17 cellular contexts compared by ENCODE assay signal in the genomic region with DNA sequence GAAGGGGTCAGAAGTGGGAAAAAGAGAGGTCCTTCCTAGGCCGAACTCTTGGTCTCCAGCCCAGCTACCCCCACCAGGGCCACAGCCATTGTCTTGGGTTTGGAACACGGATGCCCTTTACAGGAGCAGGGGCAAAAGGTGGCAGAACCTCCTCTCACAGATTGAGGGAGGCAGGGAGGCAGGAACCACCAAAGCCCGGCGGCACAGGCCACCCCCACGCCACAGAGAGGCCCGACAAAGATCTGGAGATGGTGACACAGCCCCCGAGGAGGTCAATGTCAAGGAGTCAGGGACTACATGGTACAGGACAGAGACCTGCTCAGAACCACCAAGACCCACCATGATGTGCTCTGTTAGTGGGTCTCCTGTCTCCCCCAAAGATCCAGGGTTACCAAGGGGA. TPM values are rescaled to one million over a fixed set of nuclear protein-coding genes. Genes with fewer than 3 reads are reported as not detected.
DNase-seq lines count a peak whose midpoint lies in the region; ATAC-seq and TF ChIP-seq lines count a peak whose summit lies in the region.
"Had no signal": no experiment of that assay in that cellular context is flagged by ENCODE, and none has a peak within 500 bp of the region (broad histone marks: within the 10 kb centered on the region; RNA-seq: fewer than 3 reads in every experiment).

No MANE protein-coding gene starts in this region.

- H4K91ac ChIP-seq in neuronal stem cell (ENCODE audit: low read depth, low read length, poor library complexity) = no peak overlapping the region

- no peaks in the 10 kb centered on the region for H3K9me3 ChIP-seq in heart left ventricle
- H3K9me3 ChIP-seq in neuronal stem cell (replicated peaks in 1 of 2; ENCODE audit: control insufficient read depth in 2 of 2, insufficient read depth in 1 of 2, low read depth in 1 of 2, low read length in 2 of 2) = no peaks in the 10 kb centered on the region
- H3K9me3 ChIP-seq in MG63 = no peaks in the 10 kb centered on the region
- H3K9me3 ChIP-seq: A549; BLaER1 treated with 17β-estradiol and CSF1 and Interleukin-3, amounts not matched to agents 10 nM and 100 nM; Caco-2 had no signal

- H3K14ac ChIP-seq in neuronal stem cell (ENCODE audit: low read length) = no peak overlapping the region

- no peak overlapping the region for H3K4me3 ChIP-seq in heart left ventricle
- no peak overlapping the region for H3K4me3 ChIP-seq in mesendoderm (ENCODE audit: low read length)
- no peak overlapping the region for H3K4me3 ChIP-seq in neuronal stem cell (ENCODE audit: low read length in 2 of 2)
- no peak overlapping the region for H3K4me3 ChIP-seq in MG63
- H3K4me3 ChIP-seq: A549; BLaER1 treated with 17β-estradiol and CSF1 and Interleukin-3, amounts not matched to agents 10 nM and 100 nM had no signal

- H3K4me2 ChIP-seq in mesendoderm (ENCODE audit: low read length) (no peak overlapping the region), neuronal stem cell (ENCODE audit: insufficient read depth, low read length, poor library complexity, severe bottlenecking) (no peak overlapping the region)
- H3K4me2 ChIP-seq: A549; BLaER1 treated with 17β-estradiol and CSF1 and Interleukin-3, amounts not matched to agents 10 nM and 100 nM had no signal

- H4K5ac ChIP-seq in mesendoderm (ENCODE audit: low read length) = no peak overlapping the region

- H2BK15ac ChIP-seq in mesendoderm (replicated peaks; ENCODE audit: low read depth) (no peak overlapping the region), neuronal stem cell (ENCODE audit: low read length) (peak overlapping the region; percentile 56)

- no peak overlapping the region for H3K56ac ChIP-seq in mesendoderm (ENCODE audit: low read length)

- no peak for TF ChIP-seq CTCF in heart left ventricle (IDR thresholded peaks at IDR 0.05)

- no peak for TF ChIP-seq POLR2A in heart left ventricle (IDR thresholded peaks at IDR 0.05)

- no peaks in the 10 kb centered on the region for H3K79me2 ChIP-seq in mesendoderm (ENCODE audit: control insufficient read depth, insufficient read depth, low read length)

- H3K79me1 ChIP-seq in mesendoderm (ENCODE audit: low read length) = no peaks in the 10 kb centered on the region
- H3K79me1 ChIP-seq in neuronal stem cell (ENCODE audit: low read depth, low read length) = no peaks in the 10 kb centered on the region

- H3K4me1 ChIP-seq in heart left ventricle (peaks cover 0 to 14% (median 1%) of the 10 kb centered on the region in 12 donors), mesendoderm (ENCODE audit: control insufficient read depth, low read depth, low read length) (no peaks in the 10 kb centered on the region), neuronal stem cell (ENCODE audit: control insufficient read depth in 2 of 2, insufficient read depth in 1 of 2, low read depth in 1 of 2, low read length in 2 of 2) (peaks cover 0 to 11% of the 10 kb centered on the region in 2 donors)

- H2AFZ ChIP-seq in neuronal stem cell (ENCODE audit: low read length) = no peak overlapping the region

- H2AK5ac ChIP-seq in mesendoderm (ENCODE audit: low read length) (no peak overlapping the region), neuronal stem cell (ENCODE audit: low read depth, low read length) (peak overlapping the region; percentile 70)

- H3K18ac ChIP-seq in mesendoderm (ENCODE audit: low read length) = no peak overlapping the region
- no peak overlapping the region for H3K18ac ChIP-seq in neuronal stem cell (ENCODE audit: low read length)

- H2BK5ac ChIP-seq in mesendoderm (ENCODE audit: low read length) = no peak overlapping the region
- peak overlapping the region; percentile 63 for H2BK5ac ChIP-seq in neuronal stem cell (ENCODE audit: low read length)

- WGBS in heart left ventricle, 4 donors = 84 to 91% (median 85%) methylated on average over 7 of the region's 7 CpGs
- WGBS in mesendoderm (ENCODE audit: extremely low coverage, insufficient coverage, low lambda C conversion rate) = no CpG with 5 or more reads among the region's 7 CpGs
- no CpG with 5 or more reads among the region's 7 CpGs for WGBS in neuronal stem cell (ENCODE audit: extremely low coverage in 2 of 2, insufficient read length in 2 of 2, insufficient replicate concordance in 1 of 2), 2 donors

- no peak overlapping the region for H3K4ac ChIP-seq in mesendoderm (ENCODE audit: low read depth, low read length)
- H3K4ac ChIP-seq in neuronal stem cell (ENCODE audit: low read length) = no peak overlapping the region

- H3K23ac ChIP-seq in mesendoderm (ENCODE audit: low read length) (peak overlapping the region; percentile 89), neuronal stem cell (ENCODE audit: low read depth, low read length, poor library complexity) (no peak overlapping the region)

- H3K36me3 ChIP-seq in heart left ventricle (no peaks in the 10 kb centered on the region), mesendoderm (ENCODE audit: control insufficient read depth, insufficient read depth, low read length) (no peaks in the 10 kb centered on the region), neuronal stem cell (replicated peaks in 1 of 2; ENCODE audit: control insufficient read depth in 2 of 2, insufficient read depth in 2 of 2, low read length in 2 of 2) (no peaks in the 10 kb centered on the region), MG63 (no peaks in the 10 kb centered on the region)
- H3K36me3 ChIP-seq: BLaER1 treated with 17β-estradiol and CSF1 and Interleukin-3, amounts not matched to agents 10 nM and 100 nM had no signal

- H4K8ac ChIP-seq in mesendoderm (ENCODE audit: low read depth, low read length) (no peak overlapping the region), neuronal stem cell (ENCODE audit: low read depth, low read length) (no peak overlapping the region)

- DNase-seq in Right ventricle myocardium inferior (ENCODE audit: missing footprints) (peak; percentile 44), heart left ventricle (no peak), mesendoderm (no peak), neuronal stem cell (ENCODE audit: low spot score) (no peak), MG63 (no peak)
- DNase-seq: AML-193; Caco-2; Calu3; CD4-positive, alpha-beta T cell; CD8-positive, alpha-beta T cell; DMS79 treated with DMSO at 0.1 percent for 48 hours; GF-D8 had no signal

- no peak overlapping the region for H2BK120ac ChIP-seq in mesendoderm (ENCODE audit: low read depth, low read length)
- no peak overlapping the region for H2BK120ac ChIP-seq in neuronal stem cell (ENCODE audit: low read depth, low read length)

- peaks cover 0 to 36% (median 3%) of the 10 kb centered on the region in 9 donors for H3K27me3 ChIP-seq in heart left ventricle
- no peaks in the 10 kb centered on the region for H3K27me3 ChIP-seq in mesendoderm (ENCODE audit: insufficient read depth, low read length, poor library complexity)
- H3K27me3 ChIP-seq in neuronal stem cell (ENCODE audit: control insufficient read depth in 3 of 3, insufficient read depth in 3 of 3, low read depth in 1 of 3, low read length in 3 of 3) = peaks cover 0 to 67% (median 0%) of the 10 kb centered on the region in 3 experiments
- H3K27me3 ChIP-seq in MG63 = no peaks in the 10 kb centered on the region
- H3K27me3 ChIP-seq: BLaER1 treated with 17β-estradiol and CSF1 and Interleukin-3, amounts not matched to agents 10 nM and 100 nM had no signal

- ATAC-seq in Right ventricle myocardium inferior (no peak), heart left ventricle (no peak), GM21360 (IDR thresholded peaks at IDR 0.05; ENCODE audit: unreplicated experiment) (no peak)
- ATAC-seq: A549; CD8-positive, alpha-beta T cell had no signal

- no peak overlapping the region for H3K9ac ChIP-seq in mesendoderm (ENCODE audit: low read length)
- no peak overlapping the region for H3K9ac ChIP-seq in neuronal stem cell (ENCODE audit: low read depth, low read length, poor library complexity)
- H3K9ac ChIP-seq: BLaER1 treated with 17β-estradiol and CSF1 and Interleukin-3, amounts not matched to agents 10 nM and 100 nM had no signal

- intact Hi-C loops in Right ventricle myocardium inferior (cut with DNase I) = no loop called here
- intact Hi-C loops in heart left ventricle (cut with DNase I) = no loop called here

- no peak overlapping the region for H2BK12ac ChIP-seq in neuronal stem cell (ENCODE audit: low read length)

- no peak overlapping the region for H3K27ac ChIP-seq in heart left ventricle
- H3K27ac ChIP-seq in mesendoderm (ENCODE audit: low read depth, low read length) = no peak overlapping the region
- H3K27ac ChIP-seq in neuronal stem cell (replicated peaks; ENCODE audit: low read length) = no peak overlapping the region
- H3K27ac ChIP-seq: 22Rv1; A549; BLaER1 treated with 17β-estradiol and CSF1 and Interleukin-3, amounts not matched to agents 10 nM and 100 nM; C4-2B had no signal

RNA-seq across cellular contexts. Expression of a gene that starts 44.4 kb away (rescaled TPM):
- not detected for total RNA-seq in Right ventricle myocardium inferior
- under 1 TPM in 1 of 9 donors, not detected in 8; 0.19 TPM for total RNA-seq in heart left ventricle
- under 1 TPM in 1 of 2 donors, not detected in 1; 0.03 TPM for polyA plus RNA-seq in heart left ventricle
- polyA plus RNA-seq in mesendoderm (2013, experiment 1 of 2) = 0.55 TPM
- polyA plus RNA-seq in mesendoderm (2013, experiment 2 of 2) = 0.31 TPM
- polyA plus RNA-seq in neuronal stem cell (2013, experiment 1 of 2) = 0.45 TPM
- 0.61 TPM for polyA plus RNA-seq in neuronal stem cell (2013, experiment 2 of 2)
- 6.1 and 8.6 TPM in 2 replicates for total RNA-seq in MG63 (2014; rRNA removed; shearing (Covaris generic); ENCODE audit: low replicate concordance)
